13 cellular contexts compared by ENCODE assay signal in the genomic region with DNA sequence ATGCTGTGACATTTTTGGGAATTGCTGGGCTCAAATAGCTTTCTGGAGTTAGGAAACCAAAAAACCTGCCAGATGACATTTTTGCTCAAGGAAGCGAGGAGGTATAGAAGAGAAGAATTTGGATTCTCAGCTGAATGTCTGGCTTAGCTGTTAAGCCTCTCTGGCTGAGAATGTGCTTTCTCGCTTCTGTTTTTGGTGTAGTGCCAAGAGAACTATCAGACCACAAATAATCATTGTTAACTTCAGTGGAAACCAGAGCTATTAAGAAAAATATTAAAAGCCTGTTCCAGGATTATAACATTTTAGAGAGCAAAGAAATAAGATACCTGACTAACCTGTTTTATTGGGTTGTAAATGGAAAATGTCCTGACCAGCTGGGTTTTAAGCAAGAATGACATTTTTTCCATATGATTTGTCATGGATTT. TPM values are rescaled to one million over a fixed set of nuclear protein-coding genes. Genes with fewer than 3 reads are reported as not detected.
A peak's percentile ranks its signal among the peaks of the same experiment; 100 is the strongest.
DNase-seq lines count a peak whose midpoint lies in the region; ATAC-seq and TF ChIP-seq lines count a peak whose summit lies in the region.
"Had no signal": no experiment of that assay in that cellular context is flagged by ENCODE, and none has a peak within 500 bp of the region (broad histone marks: within the 10 kb centered on the region; RNA-seq: fewer than 3 reads in every experiment).

No MANE protein-coding gene starts in this region.

- H3K36me3 ChIP-seq in left lung: no peaks in the 10 kb centered on the region

- in situ Hi-C loops in G401 (cut with HindIII; ENCODE audit: low sequenced_read_pairs): no loop called here

- POLR2A ChIA-PET in WTC11 (lab: Charles Lee): interaction anchor here (1.4 kb wide), 1 partner anchor 39 kb away, joined by 3 read pairs; a partner anchor contains a TSS

- peaks cover 23% of the 10 kb centered on the region for H3K4me1 Mint-ChIP-seq in WTC11

- peak; percentile 44 for ATAC-seq in WTC11
- peak; percentile 43 for ATAC-seq in left lung
- no peak for ATAC-seq in HG02588 (IDR thresholded peaks at IDR 0.05; ENCODE audit: unreplicated experiment)
- no peak for ATAC-seq in HG03354 (IDR thresholded peaks at IDR 0.05; ENCODE audit: poor library complexity, severe bottlenecking, unreplicated experiment)
- ATAC-seq in GM18517 (IDR thresholded peaks at IDR 0.05; ENCODE audit: unreplicated experiment): no peak

- H3K4me3 Mint-ChIP-seq in WTC11: peak overlapping the region; percentile 38
- H3K4me3 Mint-ChIP-seq: activated naive CD4-positive, alpha-beta T cell treated with anti-CD3 and anti-CD28 coated beads, Interleukin-2, amount 50 U/mL, for 24 hours had no signal

- no peaks in the 10 kb centered on the region for H3K36me3 Mint-ChIP-seq in WTC11
- H3K36me3 Mint-ChIP-seq: activated naive CD4-positive, alpha-beta T cell treated with anti-CD3 and anti-CD28 coated beads, Interleukin-2, amount 50 U/mL, for 24 hours had no signal

- CTCF ChIA-PET in WTC11 (lab: Charles Lee): interaction anchor here (1.0 to 2.6 kb wide), 11 partner anchors 8 to 182 kb away, joined by 3 to 11 read pairs (median 3); a partner anchor contains a TSS

- TF ChIP-seq CTCF in WTC11 (IDR thresholded peaks at IDR 0.05) (no peak), left lung (IDR thresholded peaks at IDR 0.05) (no peak)

- no peak overlapping the region for H3K4me3 ChIP-seq in left lung
- H3K4me3 ChIP-seq: GM23248 had no signal

- no peaks in the 10 kb centered on the region for H3K9me3 Mint-ChIP-seq in WTC11
- H3K9me3 Mint-ChIP-seq: activated naive CD4-positive, alpha-beta T cell treated with anti-CD3 and anti-CD28 coated beads, Interleukin-2, amount 50 U/mL, for 24 hours; nephron progenitor cell had no signal

- peak overlapping the region; percentile 92 for H3K27ac Mint-ChIP-seq in WTC11
- H3K27ac Mint-ChIP-seq: activated naive CD4-positive, alpha-beta T cell treated with anti-CD3 and anti-CD28 coated beads, Interleukin-2, amount 50 U/mL, for 24 hours; nephron progenitor cell had no signal

- peak; percentile 75 for TF ChIP-seq EP300 in Ishikawa (IDR thresholded peaks at IDR 0.05; ENCODE audit: borderline replicate concordance)

- peaks cover 5 to 14% of the 10 kb centered on the region in 2 donors for H3K4me1 ChIP-seq in left lung

- H3K9me3 ChIP-seq in left lung: no peaks in the 10 kb centered on the region

- H3K27ac ChIP-seq in left lung: no peak overlapping the region
- H3K27ac ChIP-seq: GM23248 had no signal

- peak; percentile 15 for TF ChIP-seq RAD21 in Ishikawa (IDR thresholded peaks at IDR 0.05; ENCODE audit: low read depth)

- H3K27me3 ChIP-seq in left lung: no peaks in the 10 kb centered on the region

- H3K27me3 Mint-ChIP-seq in WTC11 (ENCODE audit: low read depth): no peaks in the 10 kb centered on the region
- H3K27me3 Mint-ChIP-seq: activated naive CD4-positive, alpha-beta T cell treated with anti-CD3 and anti-CD28 coated beads, Interleukin-2, amount 50 U/mL, for 24 hours had no signal

- DNase-seq in G401 (ENCODE audit: low spot score): peak; percentile 18
- no peak for DNase-seq in WTC11 (ENCODE audit: low spot score)
- no peak for DNase-seq in left lung
- DNase-seq in NCI-H2227 (lab: John Stamatoyannopoulos, UW; ENCODE audit: unreplicated experiment): no peak
- DNase-seq: GM23248, kidney, NCI-H1436 had no signal

- intact Hi-C loops in left lung (cut with DNase I): no loop called here

TF ChIP-seq in Ishikawa, 13 proteins besides CTCF, POLR2A, EP300 and RAD21 (continues in another document):
- no peak for TF ChIP-seq EGR1 (IDR thresholded peaks at IDR 0.05)
- TF ChIP-seq, protein P1, sequence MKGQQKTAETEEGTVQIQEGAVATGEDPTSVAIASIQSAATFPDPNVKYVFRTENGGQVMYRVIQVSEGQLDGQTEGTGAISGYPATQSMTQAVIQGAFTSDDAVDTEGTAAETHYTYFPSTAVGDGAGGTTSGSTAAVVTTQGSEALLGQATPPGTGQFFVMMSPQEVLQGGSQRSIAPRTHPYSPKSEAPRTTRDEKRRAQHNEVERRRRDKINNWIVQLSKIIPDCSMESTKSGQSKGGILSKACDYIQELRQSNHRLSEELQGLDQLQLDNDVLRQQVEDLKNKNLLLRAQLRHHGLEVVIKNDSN (IDR thresholded peaks at IDR 0.05): no peak
- TF ChIP-seq, protein P2, sequence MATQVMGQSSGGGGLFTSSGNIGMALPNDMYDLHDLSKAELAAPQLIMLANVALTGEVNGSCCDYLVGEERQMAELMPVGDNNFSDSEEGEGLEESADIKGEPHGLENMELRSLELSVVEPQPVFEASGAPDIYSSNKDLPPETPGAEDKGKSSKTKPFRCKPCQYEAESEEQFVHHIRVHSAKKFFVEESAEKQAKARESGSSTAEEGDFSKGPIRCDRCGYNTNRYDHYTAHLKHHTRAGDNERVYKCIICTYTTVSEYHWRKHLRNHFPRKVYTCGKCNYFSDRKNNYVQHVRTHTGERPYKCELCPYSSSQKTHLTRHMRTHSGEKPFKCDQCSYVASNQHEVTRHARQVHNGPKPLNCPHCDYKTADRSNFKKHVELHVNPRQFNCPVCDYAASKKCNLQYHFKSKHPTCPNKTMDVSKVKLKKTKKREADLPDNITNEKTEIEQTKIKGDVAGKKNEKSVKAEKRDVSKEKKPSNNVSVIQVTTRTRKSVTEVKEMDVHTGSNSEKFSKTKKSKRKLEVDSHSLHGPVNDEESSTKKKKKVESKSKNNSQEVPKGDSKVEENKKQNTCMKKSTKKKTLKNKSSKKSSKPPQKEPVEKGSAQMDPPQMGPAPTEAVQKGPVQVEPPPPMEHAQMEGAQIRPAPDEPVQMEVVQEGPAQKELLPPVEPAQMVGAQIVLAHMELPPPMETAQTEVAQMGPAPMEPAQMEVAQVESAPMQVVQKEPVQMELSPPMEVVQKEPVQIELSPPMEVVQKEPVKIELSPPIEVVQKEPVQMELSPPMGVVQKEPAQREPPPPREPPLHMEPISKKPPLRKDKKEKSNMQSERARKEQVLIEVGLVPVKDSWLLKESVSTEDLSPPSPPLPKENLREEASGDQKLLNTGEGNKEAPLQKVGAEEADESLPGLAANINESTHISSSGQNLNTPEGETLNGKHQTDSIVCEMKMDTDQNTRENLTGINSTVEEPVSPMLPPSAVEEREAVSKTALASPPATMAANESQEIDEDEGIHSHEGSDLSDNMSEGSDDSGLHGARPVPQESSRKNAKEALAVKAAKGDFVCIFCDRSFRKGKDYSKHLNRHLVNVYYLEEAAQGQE (IDR thresholded peaks at IDR 0.05; ENCODE audit: low read depth): no peak; the same call in 1 of the 2 replicates
- TF ChIP-seq, protein P3, sequence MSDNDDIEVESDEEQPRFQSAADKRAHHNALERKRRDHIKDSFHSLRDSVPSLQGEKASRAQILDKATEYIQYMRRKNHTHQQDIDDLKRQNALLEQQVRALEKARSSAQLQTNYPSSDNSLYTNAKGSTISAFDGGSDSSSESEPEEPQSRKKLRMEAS (IDR thresholded peaks at IDR 0.05): peak; percentile 8; the same call in 1 of the 2 replicates
- TF ChIP-seq YY1 (IDR thresholded peaks at IDR 0.05; ENCODE audit: low read depth): 0 out of 2 replicates have a peak, but pooled peaks have one; percentile 24
- TF ChIP-seq FOXM1 (IDR thresholded peaks at IDR 0.05; ENCODE audit: borderline replicate concordance, low read depth): peak; percentile 54; the same call in 1 of the 2 replicates
- TF ChIP-seq NFIC (IDR thresholded peaks at IDR 0.05): peak; percentile 95

TF ChIP-seq in WTC11, 78 proteins besides CTCF, POLR2A, EP300 and RAD21 (continues in another document):
- TF ChIP-seq ZNF317 (CRISPR knock-in tag; IDR thresholded peaks at IDR 0.05; ENCODE audit: borderline replicate concordance, low read depth) (no peak), NR3C1 (CRISPR knock-in tag; conservative IDR thresholded peaks at IDR 0.05; ENCODE audit: low read depth) (no peak), TEAD4 (CRISPR knock-in tag; IDR thresholded peaks at IDR 0.05) (no peak), OVOL2 (CRISPR knock-in tag; IDR thresholded peaks at IDR 0.05; ENCODE audit: borderline replicate concordance) (no peak), MYBL2 (CRISPR knock-in tag; IDR thresholded peaks at IDR 0.05) (no peak), ZNF263 (CRISPR knock-in tag; IDR thresholded peaks at IDR 0.05; ENCODE audit: low read depth) (no peak)
- TF ChIP-seq, protein P4, sequence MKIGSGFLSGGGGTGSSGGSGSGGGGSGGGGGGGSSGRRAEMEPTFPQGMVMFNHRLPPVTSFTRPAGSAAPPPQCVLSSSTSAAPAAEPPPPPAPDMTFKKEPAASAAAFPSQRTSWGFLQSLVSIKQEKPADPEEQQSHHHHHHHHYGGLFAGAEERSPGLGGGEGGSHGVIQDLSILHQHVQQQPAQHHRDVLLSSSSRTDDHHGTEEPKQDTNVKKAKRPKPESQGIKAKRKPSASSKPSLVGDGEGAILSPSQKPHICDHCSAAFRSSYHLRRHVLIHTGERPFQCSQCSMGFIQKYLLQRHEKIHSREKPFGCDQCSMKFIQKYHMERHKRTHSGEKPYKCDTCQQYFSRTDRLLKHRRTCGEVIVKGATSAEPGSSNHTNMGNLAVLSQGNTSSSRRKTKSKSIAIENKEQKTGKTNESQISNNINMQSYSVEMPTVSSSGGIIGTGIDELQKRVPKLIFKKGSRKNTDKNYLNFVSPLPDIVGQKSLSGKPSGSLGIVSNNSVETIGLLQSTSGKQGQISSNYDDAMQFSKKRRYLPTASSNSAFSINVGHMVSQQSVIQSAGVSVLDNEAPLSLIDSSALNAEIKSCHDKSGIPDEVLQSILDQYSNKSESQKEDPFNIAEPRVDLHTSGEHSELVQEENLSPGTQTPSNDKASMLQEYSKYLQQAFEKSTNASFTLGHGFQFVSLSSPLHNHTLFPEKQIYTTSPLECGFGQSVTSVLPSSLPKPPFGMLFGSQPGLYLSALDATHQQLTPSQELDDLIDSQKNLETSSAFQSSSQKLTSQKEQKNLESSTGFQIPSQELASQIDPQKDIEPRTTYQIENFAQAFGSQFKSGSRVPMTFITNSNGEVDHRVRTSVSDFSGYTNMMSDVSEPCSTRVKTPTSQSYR (CRISPR knock-in tag; IDR thresholded peaks at IDR 0.05): no peak
- TF ChIP-seq, protein P5, sequence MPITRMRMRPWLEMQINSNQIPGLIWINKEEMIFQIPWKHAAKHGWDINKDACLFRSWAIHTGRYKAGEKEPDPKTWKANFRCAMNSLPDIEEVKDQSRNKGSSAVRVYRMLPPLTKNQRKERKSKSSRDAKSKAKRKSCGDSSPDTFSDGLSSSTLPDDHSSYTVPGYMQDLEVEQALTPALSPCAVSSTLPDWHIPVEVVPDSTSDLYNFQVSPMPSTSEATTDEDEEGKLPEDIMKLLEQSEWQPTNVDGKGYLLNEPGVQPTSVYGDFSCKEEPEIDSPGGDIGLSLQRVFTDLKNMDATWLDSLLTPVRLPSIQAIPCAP (CRISPR knock-in tag; IDR thresholded peaks at IDR 0.05): no peak

RNA-seq across cellular contexts. Expression of a gene that starts 39.5 kb away (rescaled TPM):
- 3.2 and 4.2 TPM in 2 replicates for total RNA-seq in G401 (2014; rRNA removed; shearing (Covaris generic))
- total RNA-seq in WTC11 (2021) (4.4 to 4.8 TPM (median 4.7 TPM) in 3 replicates), left lung (10 to 100 TPM in 1 of 2 donors, 1 to 10 TPM in 1; 6.8 to 10.8 TPM)

Comparison
In these comparisons a context has a peak if more than half of its experiments do, and no peak if none do; other contexts are left out.
1. ATAC-seq: peak in WTC11 (single experiment) and left lung (single experiment); none in HG02588 (single experiment), HG03354 (single experiment) and GM18517 (single experiment).